ENCODE assay signal across 14 cellular contexts in the genomic region with DNA sequence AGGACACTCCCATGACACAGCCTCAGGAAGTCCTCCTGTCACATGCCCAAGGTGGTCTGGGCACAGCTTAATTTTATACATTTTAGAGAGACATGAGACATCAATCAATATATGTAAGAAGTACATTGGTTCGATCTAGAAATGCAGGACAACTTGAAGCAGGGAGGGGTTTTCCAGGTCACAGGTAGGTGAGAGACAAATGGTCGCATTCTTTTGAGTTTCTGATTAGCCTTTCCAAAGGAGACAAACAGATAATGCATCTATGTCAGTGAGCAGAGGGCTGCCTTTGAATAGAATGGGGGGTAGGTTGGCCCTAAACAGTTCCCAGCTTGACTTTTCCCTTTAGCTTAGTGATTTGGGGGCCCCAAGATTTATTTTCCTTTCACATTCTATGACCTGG. TPM values are rescaled to one million over a fixed set of nuclear protein-coding genes. Genes with fewer than 3 reads are reported as not detected.
DNase-seq lines count a peak whose midpoint lies in the region; ATAC-seq and TF ChIP-seq lines count a peak whose summit lies in the region.
"Had no signal": no experiment of that assay in that cellular context is flagged by ENCODE, and none has a peak within 500 bp of the region (broad histone marks: within the 10 kb centered on the region; RNA-seq: fewer than 3 reads in every experiment).

No MANE protein-coding gene starts in this region.

- TF ChIP-seq POLR2A in sigmoid colon (IDR thresholded peaks at IDR 0.05): no peak

- no peak for ATAC-seq in naive thymus-derived CD8-positive, alpha-beta T cell
- ATAC-seq in stimulated activated memory B cell treated with anti-CD40 and anti-IgM and Interleukin-4, amounts not matched to agents 10 μg/mL and 1 μg/mL and 100 μg/mL, for 72 hours: no peak
- ATAC-seq: activated T-cell treated with anti-CD3 and anti-CD28 coated beads, Interleukin-2, amount 50 U/mL, for 4 hours had no signal

- H3K4me1 ChIP-seq in adipocyte (ENCODE audit: control insufficient read depth, insufficient read depth, low read length) (peaks cover 69% of the 10 kb centered on the region), iPS-18a (ENCODE audit: control insufficient read depth, low read depth, low read length) (peaks cover 41% of the 10 kb centered on the region), sigmoid colon (peaks cover 0 to 45% (median 33%) of the 10 kb centered on the region in 4 donors)
- H3K4me1 ChIP-seq: BE2C had no signal

- DNase-seq in AG10803 (ENCODE audit: low read depth) (no peak), adipocyte (ENCODE audit: low read depth) (no peak), sigmoid colon (no peak), NOMO-1 treated with DMSO at 0.1 percent for 48 hours (lab: John Stamatoyannopoulos, UW; ENCODE audit: unreplicated experiment) (no peak)
- DNase-seq in activated T-cell treated with anti-CD3 and anti-CD28 coated beads, Interleukin-2, amount 50 U/mL, for 1 hour: no peak
- no peak for DNase-seq in naive thymus-derived CD8-positive, alpha-beta T cell
- DNase-seq: activated T-cell treated with anti-CD3 and anti-CD28 coated beads, Interleukin-2, amount 50 U/mL, for 4 hours; BE2C; NCI-H2107; stimulated activated CD4-positive, alpha-beta T cell treated with anti-CD3 and anti-CD28 coated beads, Interleukin-12 subunit alpha, Interleukin-12 subunit beta, amount 100 ng/mL, for 4 hours; WERI-Rb-1 had no signal

- no peak for TF ChIP-seq CTCF in AG10803 (conservative IDR thresholded peaks at IDR 0.05; ENCODE audit: low read length)
- TF ChIP-seq CTCF in sigmoid colon (IDR thresholded peaks at IDR 0.05): no peak

- intact Hi-C loops in sigmoid colon (cut with DNase I): loop anchor here (10.0 kb wide), 1 partner anchor 1114 kb away; the partner anchor contains the start of genes RNU4-1 and RNU4-2

- H3K36me3 ChIP-seq in adipocyte (ENCODE audit: control insufficient read depth, insufficient read depth, low read length, severe bottlenecking) (no peaks in the 10 kb centered on the region), iPS-18a (ENCODE audit: control insufficient read depth, low read depth, low read length) (no peaks in the 10 kb centered on the region), sigmoid colon (peaks cover 0 to under 1% (median 0%) of the 10 kb centered on the region in 4 donors)
- H3K36me3 ChIP-seq: BE2C, WERI-Rb-1 had no signal

- no peaks in the 10 kb centered on the region for H3K4me1 Mint-ChIP-seq in naive thymus-derived CD8-positive, alpha-beta T cell
- no peaks in the 10 kb centered on the region for H3K4me1 Mint-ChIP-seq in stimulated activated memory B cell treated with anti-CD40 and anti-IgM and Interleukin-4, amounts not matched to agents 10 μg/mL and 1 μg/mL and 100 μg/mL, for 72 hours

- H3K9me3 Mint-ChIP-seq in naive thymus-derived CD8-positive, alpha-beta T cell: peaks cover 0 to 2% (median 0%) of the 10 kb centered on the region in 9 donors
- H3K9me3 Mint-ChIP-seq in stimulated activated memory B cell treated with anti-CD40 and anti-IgM and Interleukin-4, amounts not matched to agents 10 μg/mL and 1 μg/mL and 100 μg/mL, for 72 hours: no peaks in the 10 kb centered on the region
- H3K9me3 Mint-ChIP-seq: activated T-cell treated with anti-CD3 and anti-CD28 coated beads, Interleukin-2, amount 50 U/mL, for 4 hours had no signal

- 42 to 50% methylated on average over 2 of the region's 2 CpGs for WGBS in sigmoid colon, 2 donors

- no peak overlapping the region for H3K4me3 Mint-ChIP-seq in naive thymus-derived CD8-positive, alpha-beta T cell
- H3K4me3 Mint-ChIP-seq in stimulated activated memory B cell treated with anti-CD40 and anti-IgM and Interleukin-4, amounts not matched to agents 10 μg/mL and 1 μg/mL and 100 μg/mL, for 72 hours: no peak overlapping the region
- H3K4me3 Mint-ChIP-seq: activated T-cell treated with anti-CD3 and anti-CD28 coated beads, Interleukin-2, amount 50 U/mL, for 4 hours had no signal

- H3K9ac ChIP-seq in adipocyte (ENCODE audit: low read length) (peak overlapping the region; percentile 88), iPS-18a (ENCODE audit: low read length) (peak overlapping the region; percentile 24)

- no peak for TF ChIP-seq EP300 in sigmoid colon (IDR thresholded peaks at IDR 0.05)

- peaks cover 0 to 3% (median 0%) of the 10 kb centered on the region in 3 donors for H3K36me3 Mint-ChIP-seq in naive thymus-derived CD8-positive, alpha-beta T cell
- no peaks in the 10 kb centered on the region for H3K36me3 Mint-ChIP-seq in stimulated activated memory B cell treated with anti-CD40 and anti-IgM and Interleukin-4, amounts not matched to agents 10 μg/mL and 1 μg/mL and 100 μg/mL, for 72 hours

- POLR2A ChIA-PET in naive thymus-derived CD8-positive, alpha-beta T cell (lab: Charles Lee): no interaction called here

- H3K27me3 Mint-ChIP-seq in naive thymus-derived CD8-positive, alpha-beta T cell: peaks cover 8 to 36% (median 21%) of the 10 kb centered on the region in 5 donors
- peaks cover 35% of the 10 kb centered on the region for H3K27me3 Mint-ChIP-seq in stimulated activated memory B cell treated with anti-CD40 and anti-IgM and Interleukin-4, amounts not matched to agents 10 μg/mL and 1 μg/mL and 100 μg/mL, for 72 hours

- H3K9me3 ChIP-seq in adipocyte (ENCODE audit: control insufficient read depth, low read length): no peaks in the 10 kb centered on the region
- no peaks in the 10 kb centered on the region for H3K9me3 ChIP-seq in iPS-18a (ENCODE audit: control insufficient read depth, low read depth, low read length)
- no peaks in the 10 kb centered on the region for H3K9me3 ChIP-seq in sigmoid colon
- H3K9me3 ChIP-seq: BE2C had no signal

- H3K27me3 ChIP-seq in adipocyte (replicated peaks; ENCODE audit: control insufficient read depth, insufficient read depth, low read length) (no peaks in the 10 kb centered on the region), iPS-18a (ENCODE audit: control insufficient read depth, insufficient read depth, low read length) (no peaks in the 10 kb centered on the region), sigmoid colon (no peaks in the 10 kb centered on the region)
- H3K27me3 ChIP-seq: BE2C had no signal

- no peak overlapping the region for H3K27ac Mint-ChIP-seq in naive thymus-derived CD8-positive, alpha-beta T cell
- no peak overlapping the region for H3K27ac Mint-ChIP-seq in stimulated activated memory B cell treated with anti-CD40 and anti-IgM and Interleukin-4, amounts not matched to agents 10 μg/mL and 1 μg/mL and 100 μg/mL, for 72 hours

- peak overlapping the region; percentile 1; the same call in 1 of the 2 replicates for H3K4me3 ChIP-seq in AG10803 (ENCODE audit: low read length)
- peak overlapping the region; percentile 85 for H3K4me3 ChIP-seq in adipocyte (ENCODE audit: low read length)
- peak overlapping the region; percentile 22 for H3K4me3 ChIP-seq in iPS-18a (ENCODE audit: low read length)
- H3K4me3 ChIP-seq in sigmoid colon: peak overlapping the region; percentile 58 to 86 (median 76)

- H3K27ac ChIP-seq in iPS-18a (ENCODE audit: low read length) (no peak overlapping the region), sigmoid colon (peak overlapping the region; percentile 91 to 99 (median 96))
- H3K27ac ChIP-seq: WERI-Rb-1 had no signal

RNA-seq across cellular contexts. Expression of gene HSPB8, which starts 2.5 kb away (rescaled TPM):
- 100 to 1,000 TPM; 311 to 485 (median 436) TPM for total RNA-seq in sigmoid colon
- 10 to 100 TPM in 2 of 3 donors, 1 to 10 TPM in 1; 2.1 to 20.9 (median 18.0) TPM for polyA plus RNA-seq in sigmoid colon
- total RNA-seq in naive thymus-derived CD8-positive, alpha-beta T cell: not detected
- not detected for polyA plus RNA-seq in naive thymus-derived CD8-positive, alpha-beta T cell
- total RNA-seq: activated T-cell treated with anti-CD3 and anti-CD28 coated beads, Interleukin-2, amount 50 U/mL, for 4 hours; mononuclear cell had no signal

Comparison
In these comparisons a context has a peak if more than half of its experiments do, and no peak if none do; other contexts are left out.
1. H3K4me3 ChIP-seq: peak in every context shown above with its lines; median percentile 85 in adipocyte; 76 in sigmoid colon; 22 in iPS-18a; 1 in AG10803.
2. RNA of gene HSPB8, which starts 2.5 kb away (total RNA-seq): 311 to 485 TPM in sigmoid colon; not detected in naive thymus-derived CD8-positive, alpha-beta T cell; every median in the first group is over 100 times any median in the second.